38 cellular contexts compared by ENCODE assay signal in the genomic region with DNA sequence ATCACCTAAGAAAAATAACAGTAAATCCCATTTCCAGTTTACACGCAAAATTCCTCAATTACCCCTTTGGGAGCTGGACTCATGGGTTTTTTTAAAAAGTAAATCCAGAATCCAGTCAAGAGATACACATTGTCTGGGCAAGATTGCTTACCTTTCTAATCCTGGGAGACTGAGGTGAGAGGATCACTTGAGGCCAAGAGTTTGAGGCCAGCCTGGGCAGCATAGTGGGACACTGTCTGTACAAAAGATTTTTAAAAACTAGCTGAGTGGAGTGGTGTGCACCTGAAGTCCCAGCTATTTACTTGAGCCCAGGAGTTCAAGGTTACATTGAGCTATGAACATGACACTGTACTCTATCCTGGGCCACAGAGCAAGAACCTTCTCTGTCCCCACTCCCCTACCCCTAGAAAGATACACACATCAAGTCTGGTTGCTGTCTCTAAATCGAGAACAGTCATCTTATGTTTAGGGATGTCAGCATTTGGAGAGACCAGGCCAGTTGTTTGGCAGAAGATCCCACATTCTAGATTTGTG.
"Had no signal": no experiment of that assay in that cellular context is flagged by ENCODE, and none has a peak within 500 bp of the region (broad histone marks: within the 10 kb centered on the region; RNA-seq: fewer than 3 reads in every experiment).

No MANE protein-coding gene starts in this region.

- H3K27ac Mint-ChIP-seq: activated B cell treated with CpG ODN at 0.5 μM for 24 hours; activated CD4-positive, alpha-beta memory T cell treated with anti-CD3 and anti-CD28 coated beads for 36 hours; activated naive CD4-positive, alpha-beta T cell treated with anti-CD3 and anti-CD28 coated beads for 36 hours; activated naive CD4-positive, alpha-beta T cell treated with anti-CD3 and anti-CD28 coated beads, Interleukin-2, amount 50 U/mL, for 72 hours; activated T-helper 1 cell treated with anti-CD3 and anti-CD28 coated beads, Interleukin-12 subunit alpha, Interleukin-12 subunit beta, Interleukin-2, Interleukin-4 antibody, amounts not matched to agents 30 ng/mL and 10 ng/mL and 1 ng/mL, durations not matched to agents 14 hours and 24 hours and 36 hours; T-helper 1 cell treated with Interleukin-12 subunit alpha and Interleukin-12 subunit beta and Interleukin-4 antibody, amounts not matched to agents 30 μg/mL and 1 μg/mL, for 36 hours; T-helper 2 cell treated with Interferon-gamma antibody and Interleukin-4, amounts not matched to agents 5 μg/mL and 100 μg/mL, for 36 hours had no signal

- H3K27me3 ChIP-seq: adrenal gland, body of pancreas, breast epithelium, MG63, Peyer's patch, SJSA1 had no signal

- H3K9me3 ChIP-seq: adrenal gland, body of pancreas, breast epithelium, MG63, Peyer's patch, SJSA1, SK-N-SH had no signal

- FAIRE-seq: astrocyte had no signal

- H3K9ac ChIP-seq: SK-N-SH had no signal

- H3K4me2 ChIP-seq: SK-N-SH had no signal

- DNase-seq: activated B cell treated with CpG ODN at 0.5 μM for 24 hours; activated CD4-positive, alpha-beta memory T cell treated with anti-CD3 and anti-CD28 coated beads for 36 hours; activated CD4-positive, alpha-beta T cell treated with anti-CD3 and anti-CD28 coated beads for 4 hours; activated CD4-positive, alpha-beta T cell treated with anti-CD3 and anti-CD28 coated beads, Interleukin-2, amount 50 U/mL, for 1 hour; activated CD4-positive, CD25-positive, alpha-beta regulatory T cell treated with anti-CD3 and anti-CD28 coated beads, Interleukin-2, amount 50 U/mL, for 72 hours; activated CD8-positive, alpha-beta memory T cell treated with anti-CD3 and anti-CD28 coated beads, Interleukin-2, amount 50 U/mL, for 4 hours; activated gamma-delta T cell treated with Interleukin-2 at 50 U/mL for 16 hours; activated naive CD4-positive, alpha-beta T cell treated with anti-CD3 and anti-CD28 coated beads for 36 hours; activated T-cell treated with anti-CD3 and anti-CD28 coated beads for 4 hours; adrenal gland; body of pancreas; central memory CD4-positive, alpha-beta T cell; Kasumi-1; KG1; NCI-H1048; NCI-H1105 treated with DMSO at 0.1 percent for 48 hours; NCI-H1436 treated with DMSO at 0.1 percent for 48 hours; NCI-H1694 treated with DMSO at 0.1 percent for 48 hours; NCI-H2029; NCI-H2107; NCI-H2171; NCI-H510A; NCI-H526; NCI-H748 treated with DMSO at 0.1 percent for 48 hours; NK-92 treated with Interleukin-12 subunit alpha and Interleukin-12 subunit beta, amount 100 ng/mL, for 24 hours; PC-3; Peyer's patch; RPMI8226; SHP77 treated with DMSO at 0.1 percent for 48 hours; SK-N-SH had no signal

- H3K4me1 ChIP-seq: breast epithelium, SJSA1 had no signal

- H3K4me3 ChIP-seq: adrenal gland, body of pancreas, breast epithelium, MG63, Peyer's patch, SJSA1 had no signal

- H3K27me3 Mint-ChIP-seq: activated B cell treated with CpG ODN at 0.5 μM for 24 hours; activated CD4-positive, alpha-beta memory T cell treated with anti-CD3 and anti-CD28 coated beads for 36 hours had no signal

- H3K36me3 ChIP-seq: breast epithelium had no signal

- H3K9me3 Mint-ChIP-seq: activated B cell treated with CpG ODN at 0.5 μM for 24 hours; activated CD4-positive, alpha-beta memory T cell treated with anti-CD3 and anti-CD28 coated beads for 36 hours; activated naive CD4-positive, alpha-beta T cell treated with anti-CD3 and anti-CD28 coated beads for 36 hours; activated naive CD4-positive, alpha-beta T cell treated with anti-CD3 and anti-CD28 coated beads, Interleukin-2, amount 50 U/mL, for 72 hours; activated T-helper 1 cell treated with anti-CD3 and anti-CD28 coated beads, Interleukin-12 subunit alpha, Interleukin-12 subunit beta, Interleukin-2, Interleukin-4 antibody, amounts not matched to agents 30 ng/mL and 10 ng/mL and 1 ng/mL, durations not matched to agents 14 hours and 24 hours and 36 hours; T-helper 1 cell treated with Interleukin-12 subunit alpha and Interleukin-12 subunit beta and Interleukin-4 antibody, amounts not matched to agents 30 μg/mL and 1 μg/mL, for 36 hours; T-helper 2 cell treated with Interferon-gamma antibody and Interleukin-4, amounts not matched to agents 5 μg/mL and 100 μg/mL, for 36 hours had no signal

- H3K4me3 Mint-ChIP-seq: activated B cell treated with CpG ODN at 0.5 μM for 24 hours; activated CD4-positive, alpha-beta memory T cell treated with anti-CD3 and anti-CD28 coated beads for 36 hours; activated naive CD4-positive, alpha-beta T cell treated with anti-CD3 and anti-CD28 coated beads for 36 hours; activated T-helper 1 cell treated with anti-CD3 and anti-CD28 coated beads, Interleukin-12 subunit alpha, Interleukin-12 subunit beta, Interleukin-2, Interleukin-4 antibody, amounts not matched to agents 30 ng/mL and 10 ng/mL and 1 ng/mL, durations not matched to agents 14 hours and 24 hours and 36 hours; T-helper 1 cell treated with Interleukin-12 subunit alpha and Interleukin-12 subunit beta and Interleukin-4 antibody, amounts not matched to agents 30 μg/mL and 1 μg/mL, for 36 hours; T-helper 2 cell treated with Interferon-gamma antibody and Interleukin-4, amounts not matched to agents 5 μg/mL and 100 μg/mL, for 36 hours had no signal

- ATAC-seq: activated naive CD4-positive, alpha-beta T cell treated with anti-CD3 and anti-CD28 coated beads, Interleukin-2, amount 50 U/mL, for 72 hours; body of pancreas; PC-3 had no signal

- H3K27ac ChIP-seq: adrenal gland, breast epithelium, Peyer's patch, SJSA1 had no signal
